1 cellular context compared by ENCODE assay signal in genomic region chr17:75614556-75615270, GRCh38.
TF ChIP-seq lines count a peak whose summit lies in the region.

No MANE protein-coding gene starts in this region.

TF ChIP-seq in K562, 482 proteins besides CTCF, POLR2A, EP300 and RAD21:
- TF ChIP-seq, protein P1, sequence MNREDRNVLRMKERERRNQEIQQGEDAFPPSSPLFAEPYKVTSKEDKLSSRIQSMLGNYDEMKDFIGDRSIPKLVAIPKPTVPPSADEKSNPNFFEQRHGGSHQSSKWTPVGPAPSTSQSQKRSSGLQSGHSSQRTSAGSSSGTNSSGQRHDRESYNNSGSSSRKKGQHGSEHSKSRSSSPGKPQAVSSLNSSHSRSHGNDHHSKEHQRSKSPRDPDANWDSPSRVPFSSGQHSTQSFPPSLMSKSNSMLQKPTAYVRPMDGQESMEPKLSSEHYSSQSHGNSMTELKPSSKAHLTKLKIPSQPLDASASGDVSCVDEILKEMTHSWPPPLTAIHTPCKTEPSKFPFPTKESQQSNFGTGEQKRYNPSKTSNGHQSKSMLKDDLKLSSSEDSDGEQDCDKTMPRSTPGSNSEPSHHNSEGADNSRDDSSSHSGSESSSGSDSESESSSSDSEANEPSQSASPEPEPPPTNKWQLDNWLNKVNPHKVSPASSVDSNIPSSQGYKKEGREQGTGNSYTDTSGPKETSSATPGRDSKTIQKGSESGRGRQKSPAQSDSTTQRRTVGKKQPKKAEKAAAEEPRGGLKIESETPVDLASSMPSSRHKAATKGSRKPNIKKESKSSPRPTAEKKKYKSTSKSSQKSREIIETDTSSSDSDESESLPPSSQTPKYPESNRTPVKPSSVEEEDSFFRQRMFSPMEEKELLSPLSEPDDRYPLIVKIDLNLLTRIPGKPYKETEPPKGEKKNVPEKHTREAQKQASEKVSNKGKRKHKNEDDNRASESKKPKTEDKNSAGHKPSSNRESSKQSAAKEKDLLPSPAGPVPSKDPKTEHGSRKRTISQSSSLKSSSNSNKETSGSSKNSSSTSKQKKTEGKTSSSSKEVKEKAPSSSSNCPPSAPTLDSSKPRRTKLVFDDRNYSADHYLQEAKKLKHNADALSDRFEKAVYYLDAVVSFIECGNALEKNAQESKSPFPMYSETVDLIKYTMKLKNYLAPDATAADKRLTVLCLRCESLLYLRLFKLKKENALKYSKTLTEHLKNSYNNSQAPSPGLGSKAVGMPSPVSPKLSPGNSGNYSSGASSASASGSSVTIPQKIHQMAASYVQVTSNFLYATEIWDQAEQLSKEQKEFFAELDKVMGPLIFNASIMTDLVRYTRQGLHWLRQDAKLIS (CRISPR knock-in tag; IDR thresholded peaks at IDR 0.05) = no peak
- no peak for TF ChIP-seq STAT5A (IDR thresholded peaks at IDR 0.05; ENCODE audit: borderline replicate concordance, low read length)
- TF ChIP-seq TCFL5 (CRISPR knock-in tag; conservative IDR thresholded peaks at IDR 0.05) = no peak
- TF ChIP-seq BCL6 (CRISPR knock-in tag; IDR thresholded peaks at IDR 0.05) = no peak
- no peak for TF ChIP-seq ZNF592 (IDR thresholded peaks at IDR 0.05)
- TF ChIP-seq, protein P2, sequence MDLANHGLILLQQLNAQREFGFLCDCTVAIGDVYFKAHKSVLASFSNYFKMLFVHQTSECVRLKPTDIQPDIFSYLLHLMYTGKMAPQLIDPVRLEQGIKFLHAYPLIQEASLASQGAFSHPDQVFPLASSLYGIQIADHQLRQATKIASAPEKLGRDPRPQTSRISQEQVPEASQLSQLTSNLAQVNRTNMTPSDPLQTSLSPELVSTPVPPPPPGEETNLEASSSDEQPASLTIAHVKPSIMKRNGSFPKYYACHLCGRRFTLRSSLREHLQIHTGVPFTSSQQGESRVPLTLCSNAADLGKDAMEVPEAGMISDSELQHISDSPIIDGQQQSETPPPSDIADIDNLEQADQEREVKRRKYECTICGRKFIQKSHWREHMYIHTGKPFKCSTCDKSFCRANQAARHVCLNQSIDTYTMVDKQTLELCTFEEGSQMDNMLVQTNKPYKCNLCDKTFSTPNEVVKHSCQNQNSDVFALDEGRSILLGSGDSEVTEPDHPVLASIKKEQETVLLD (IDR thresholded peaks at IDR 0.05) = no peak
- TF ChIP-seq, protein P3, sequence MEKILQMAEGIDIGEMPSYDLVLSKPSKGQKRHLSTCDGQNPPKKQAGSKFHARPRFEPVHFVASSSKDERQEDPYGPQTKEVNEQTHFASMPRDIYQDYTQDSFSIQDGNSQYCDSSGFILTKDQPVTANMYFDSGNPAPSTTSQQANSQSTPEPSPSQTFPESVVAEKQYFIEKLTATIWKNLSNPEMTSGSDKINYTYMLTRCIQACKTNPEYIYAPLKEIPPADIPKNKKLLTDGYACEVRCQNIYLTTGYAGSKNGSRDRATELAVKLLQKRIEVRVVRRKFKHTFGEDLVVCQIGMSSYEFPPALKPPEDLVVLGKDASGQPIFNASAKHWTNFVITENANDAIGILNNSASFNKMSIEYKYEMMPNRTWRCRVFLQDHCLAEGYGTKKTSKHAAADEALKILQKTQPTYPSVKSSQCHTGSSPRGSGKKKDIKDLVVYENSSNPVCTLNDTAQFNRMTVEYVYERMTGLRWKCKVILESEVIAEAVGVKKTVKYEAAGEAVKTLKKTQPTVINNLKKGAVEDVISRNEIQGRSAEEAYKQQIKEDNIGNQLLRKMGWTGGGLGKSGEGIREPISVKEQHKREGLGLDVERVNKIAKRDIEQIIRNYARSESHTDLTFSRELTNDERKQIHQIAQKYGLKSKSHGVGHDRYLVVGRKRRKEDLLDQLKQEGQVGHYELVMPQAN (IDR thresholded peaks at IDR 0.05; ENCODE audit: borderline replicate concordance) = no peak
- TF ChIP-seq SETDB1 (IDR thresholded peaks at IDR 0.05; ENCODE audit: low read length) = no peak
- no peak for TF ChIP-seq ZNF764 (CRISPR knock-in tag; IDR thresholded peaks at IDR 0.05; ENCODE audit: low read depth)
- TF ChIP-seq ZNF232 (CRISPR knock-in tag; IDR thresholded peaks at IDR 0.05) = no peak
- TF ChIP-seq HDAC1 (IDR thresholded peaks at IDR 0.05) = no peak
- TF ChIP-seq KLF10 (CRISPR knock-in tag; IDR thresholded peaks at IDR 0.05) = no peak
- no peak for TF ChIP-seq STAT5B (CRISPR knock-in tag; IDR thresholded peaks at IDR 0.05)
- TF ChIP-seq, protein P4, sequence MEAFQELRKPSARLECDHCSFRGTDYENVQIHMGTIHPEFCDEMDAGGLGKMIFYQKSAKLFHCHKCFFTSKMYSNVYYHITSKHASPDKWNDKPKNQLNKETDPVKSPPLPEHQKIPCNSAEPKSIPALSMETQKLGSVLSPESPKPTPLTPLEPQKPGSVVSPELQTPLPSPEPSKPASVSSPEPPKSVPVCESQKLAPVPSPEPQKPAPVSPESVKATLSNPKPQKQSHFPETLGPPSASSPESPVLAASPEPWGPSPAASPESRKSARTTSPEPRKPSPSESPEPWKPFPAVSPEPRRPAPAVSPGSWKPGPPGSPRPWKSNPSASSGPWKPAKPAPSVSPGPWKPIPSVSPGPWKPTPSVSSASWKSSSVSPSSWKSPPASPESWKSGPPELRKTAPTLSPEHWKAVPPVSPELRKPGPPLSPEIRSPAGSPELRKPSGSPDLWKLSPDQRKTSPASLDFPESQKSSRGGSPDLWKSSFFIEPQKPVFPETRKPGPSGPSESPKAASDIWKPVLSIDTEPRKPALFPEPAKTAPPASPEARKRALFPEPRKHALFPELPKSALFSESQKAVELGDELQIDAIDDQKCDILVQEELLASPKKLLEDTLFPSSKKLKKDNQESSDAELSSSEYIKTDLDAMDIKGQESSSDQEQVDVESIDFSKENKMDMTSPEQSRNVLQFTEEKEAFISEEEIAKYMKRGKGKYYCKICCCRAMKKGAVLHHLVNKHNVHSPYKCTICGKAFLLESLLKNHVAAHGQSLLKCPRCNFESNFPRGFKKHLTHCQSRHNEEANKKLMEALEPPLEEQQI (IDR thresholded peaks at IDR 0.05) = no peak
TF ChIP-seq in K562: peak in this region for 0.
